In the genomic region with DNA sequence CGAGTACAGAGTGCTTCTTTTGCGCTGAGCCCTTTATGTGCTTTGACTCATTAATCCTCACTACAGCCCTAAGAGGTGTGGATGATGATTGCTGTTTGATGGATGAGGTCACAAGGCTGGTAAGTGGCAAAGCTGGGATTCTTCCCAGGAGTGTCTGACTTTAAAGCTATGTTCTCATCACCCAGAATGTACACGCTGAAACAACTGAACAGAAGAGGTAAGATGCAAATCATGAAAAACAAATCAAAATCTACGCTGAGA, we compare ENCODE assay signal across 11 cellular contexts. TPM values are rescaled to one million over a fixed set of nuclear protein-coding genes. Genes with fewer than 3 reads are reported as not detected.
DNase-seq lines count a peak whose midpoint lies in the region; ATAC-seq and TF ChIP-seq lines count a peak whose summit lies in the region.
"Had no signal": no experiment of that assay in that cellular context is flagged by ENCODE, and none has a peak within 500 bp of the region (broad histone marks: within the 10 kb centered on the region; RNA-seq: fewer than 3 reads in every experiment).

No MANE protein-coding gene starts in this region.

- H3K9ac ChIP-seq in PC-3 (ENCODE audit: low read length), result no peak overlapping the region
- peak overlapping the region; percentile 2 to 52 for H3K9ac ChIP-seq in stomach smooth muscle (ENCODE audit: low read length in 2 of 2)
- H3K9ac ChIP-seq: parathyroid adenoma had no signal

- no peak for TF ChIP-seq CTCF in heart right ventricle (IDR thresholded peaks at IDR 0.05)
- TF ChIP-seq CTCF in PC-3 (conservative IDR thresholded peaks at IDR 0.05; ENCODE audit: low read depth, low read length), result no peak
- no peak for TF ChIP-seq CTCF in fibroblast of pulmonary artery (IDR thresholded peaks at IDR 0.05; ENCODE audit: low read length, missing control alignments)
- no peak for TF ChIP-seq CTCF in GM20000 (IDR thresholded peaks at IDR 0.05; ENCODE audit: extremely low read depth, missing control alignments)

- H3F3A ChIP-seq in PC-3 (ENCODE audit: low read length, unreplicated experiment), result no peaks in the 10 kb centered on the region

- no peaks in the 10 kb centered on the region for H3K9me2 ChIP-seq in PC-3 (replicated peaks; ENCODE audit: low read length)

- intact Hi-C loops in heart right ventricle (cut with DNase I) (loop anchor here (1.0 to 10.0 kb wide), 10 partner anchors 38 to 275 kb away; a partner anchor contains a TSS), left ventricle myocardium superior (cut with micrococcal nuclease) (loop anchor here (5.0 kb wide), 1 partner anchor 68 kb away; no protein-coding TSS in a partner anchor), PC-3 (cut with micrococcal nuclease) (loop anchor here (2.0 to 10.0 kb wide), 3 partner anchors 69 to 275 kb away; no protein-coding TSS in a partner anchor)

- H3K36me3 ChIP-seq in heart right ventricle, result no peaks in the 10 kb centered on the region
- no peaks in the 10 kb centered on the region for H3K36me3 ChIP-seq in PC-3 (ENCODE audit: low read depth, low read length)
- no peaks in the 10 kb centered on the region for H3K36me3 ChIP-seq in stomach smooth muscle (ENCODE audit: control insufficient read depth in 2 of 2, insufficient read depth in 2 of 2, low read length in 2 of 2)
- H3K36me3 ChIP-seq: ascending aorta had no signal

- H3K4me1 ChIP-seq in heart right ventricle (peaks cover 10 to 54% (median 32%) of the 10 kb centered on the region in 9 donors), PC-3 (ENCODE audit: insufficient read depth, low read length) (peaks cover 31% of the 10 kb centered on the region), stomach smooth muscle (ENCODE audit: control insufficient read depth, insufficient read depth, low read length) (peaks cover 38% of the 10 kb centered on the region)

- H4K20me1 ChIP-seq in PC-3 (ENCODE audit: low read length), result no peaks in the 10 kb centered on the region

- no TSS peak for BruUV-seq in PC-3 (replicated peaks; lab: Mats Ljungman, UMichigan)

- H2AFZ ChIP-seq in PC-3 (ENCODE audit: low read length), result no peak overlapping the region

- POLR2A ChIA-PET in PC-3 (lab: Charles Lee; ENCODE audit: unreplicated experiment), result no interaction called here

- H3K27ac ChIP-seq in heart right ventricle (peak overlapping the region in 8 of 10 donors; percentile 82 to 99 (median 95)), PC-3 (ENCODE audit: low read length) (no peak overlapping the region), stomach smooth muscle (ENCODE audit: low read length) (no peak overlapping the region)
- H3K27ac ChIP-seq: ascending aorta had no signal

- peak in 1 of 8 donors; percentile 3 for ATAC-seq in heart right ventricle
- no peak for ATAC-seq in left ventricle myocardium superior
- no peak for ATAC-seq in PC-3
- no peak for ATAC-seq in GM21390 (IDR thresholded peaks at IDR 0.05; ENCODE audit: unreplicated experiment)
- no peak for ATAC-seq in effector memory CD8-positive, alpha-beta T cell (replicated peaks)

- peak overlapping the region; percentile 84 for H3K4me2 ChIP-seq in PC-3 (ENCODE audit: low read length)

- no peaks in the 10 kb centered on the region for H3K9me3 Mint-ChIP-seq in effector memory CD8-positive, alpha-beta T cell
- H3K9me3 Mint-ChIP-seq: CD4-positive, alpha-beta memory T cell had no signal

- H3K4me3 Mint-ChIP-seq in effector memory CD8-positive, alpha-beta T cell, result no peak overlapping the region

- H3K79me2 ChIP-seq in PC-3 (ENCODE audit: low read length), result no peaks in the 10 kb centered on the region
- H3K79me2 ChIP-seq: parathyroid adenoma had no signal

- H3K27me3 ChIP-seq in heart right ventricle (peaks cover 0 to 8% (median 0%) of the 10 kb centered on the region in 7 donors), PC-3 (ENCODE audit: low read length) (no peaks in the 10 kb centered on the region), stomach smooth muscle (ENCODE audit: control insufficient read depth in 1 of 2, insufficient read depth in 2 of 2, low read length in 2 of 2) (no peaks in the 10 kb centered on the region)
- H3K27me3 ChIP-seq: ascending aorta had no signal

- no peak overlapping the region for H3K27ac Mint-ChIP-seq in effector memory CD8-positive, alpha-beta T cell

- DNase-seq in heart right ventricle, result no peak
- no peak for DNase-seq in left ventricle myocardium superior
- DNase-seq in PC-3, result no peak
- DNase-seq in fibroblast of pulmonary artery (ENCODE audit: low read depth), result peak; percentile 24
- no peak for DNase-seq in GM20000 (ENCODE audit: low spot score)
- no peak for DNase-seq in effector memory CD8-positive, alpha-beta T cell

- H3K27me3 Mint-ChIP-seq in effector memory CD8-positive, alpha-beta T cell, result peaks cover 19 to 28% of the 10 kb centered on the region in 2 donors

- CTCF ChIA-PET in PC-3 (lab: Charles Lee), result interaction anchor here (0.6 to 1.1 kb wide), 2 partner anchors 69 to 1217 kb away, joined by 5 to 8 read pairs; no protein-coding TSS in a partner anchor

- H3K36me3 Mint-ChIP-seq in effector memory CD8-positive, alpha-beta T cell (ENCODE audit: insufficient read depth), result peaks cover 12% of the 10 kb centered on the region
- H3K36me3 Mint-ChIP-seq: CD4-positive, alpha-beta memory T cell had no signal

- H3K4me3 ChIP-seq in heart right ventricle (no peak overlapping the region), PC-3 (ENCODE audit: low read length) (peak overlapping the region; percentile 8; the same call in 1 of the 2 replicates), fibroblast of pulmonary artery (replicated peaks; ENCODE audit: low read depth, low read length) (no peak overlapping the region), stomach smooth muscle (ENCODE audit: low read length in 2 of 2) (no peak overlapping the region)

- peaks cover 13 to 18% of the 10 kb centered on the region in 2 donors for H3K4me1 Mint-ChIP-seq in effector memory CD8-positive, alpha-beta T cell (ENCODE audit: low read depth in 2 of 2)

- peaks cover 0 to 11% (median 4%) of the 10 kb centered on the region in 11 donors for H3K9me3 ChIP-seq in heart right ventricle
- no peaks in the 10 kb centered on the region for H3K9me3 ChIP-seq in PC-3 (ENCODE audit: low read length)
- H3K9me3 ChIP-seq in stomach smooth muscle (ENCODE audit: control insufficient read depth in 2 of 2, low read length in 2 of 2), result peaks cover 0 to 3% of the 10 kb centered on the region in 2 donors
- H3K9me3 ChIP-seq: ascending aorta had no signal

- WGBS in heart right ventricle, 2 donors, result 63 to 70% methylated on average over 4 of the region's 4 CpGs

RNA-seq across cellular contexts. Expression of a gene that starts 37.7 kb away (rescaled TPM):
- total RNA-seq in heart right ventricle (100 to 1,000 TPM in 1 of 10 donors, 10 to 100 TPM in 9; 14.9 to 127 (median 36.1) TPM), left ventricle myocardium superior (56.0 TPM), PC-3 (2014; rRNA removed) (1.1 and 1.4 TPM in 2 replicates)
- polyA plus RNA-seq in heart right ventricle, result 10 to 100 TPM in 1 of 2 donors, 1 to 10 TPM in 1; 9.7 to 49.5 TPM
- total RNA-seq: CD4-positive, alpha-beta memory T cell had no signal
- polyA plus RNA-seq: CD4-positive, alpha-beta memory T cell had no signal

Comparison
In these comparisons a context has a peak if more than half of its experiments do, and no peak if none do; other contexts are left out.
1. H3K27ac ChIP-seq: peak in heart right ventricle (8 of 10); none in PC-3 (single experiment) and stomach smooth muscle (single experiment).